Comparison of ENCODE assay signal across 14 cellular contexts in the genomic region with DNA sequence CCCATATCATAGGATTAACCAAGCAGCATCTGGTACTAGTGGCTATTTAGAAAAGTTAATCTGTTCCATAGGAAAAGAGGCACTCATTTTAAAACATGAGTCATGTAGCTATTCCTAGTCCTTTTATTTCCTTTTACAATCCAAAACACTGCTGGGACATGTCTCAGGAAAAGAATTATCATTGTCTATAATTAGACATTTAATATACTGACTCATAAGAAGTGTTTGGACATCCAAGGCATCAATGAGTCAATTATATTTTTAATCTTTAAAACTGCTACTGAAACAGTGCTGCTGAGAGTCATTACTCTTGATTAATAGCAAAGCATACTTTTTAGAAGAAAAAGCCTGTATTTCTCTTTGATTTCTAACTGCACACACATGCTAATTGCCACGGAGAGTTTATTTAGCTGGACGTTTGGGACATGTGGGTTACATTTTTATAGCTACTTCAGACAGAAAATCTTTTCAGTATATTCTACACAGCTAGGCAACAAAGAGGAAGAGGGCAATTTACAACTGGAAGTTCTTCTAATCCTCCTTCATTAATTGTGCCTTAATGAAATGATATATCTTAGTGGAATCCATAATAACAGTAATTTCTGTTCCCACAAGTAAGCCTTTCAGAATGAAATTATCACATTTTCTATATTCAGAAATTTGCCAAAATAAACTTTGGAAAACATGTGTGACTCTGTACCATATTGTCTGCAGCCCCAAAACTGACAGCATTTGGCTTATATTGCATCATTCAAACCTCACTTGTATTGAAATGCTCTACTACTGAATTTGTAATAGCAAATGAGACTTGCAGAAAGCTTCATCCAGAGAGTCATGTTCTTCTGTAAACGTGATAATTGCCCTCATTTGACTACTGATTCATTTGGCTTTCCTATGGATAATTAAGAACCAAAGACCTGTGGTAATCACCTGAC.
A peak's percentile ranks its signal among the peaks of the same experiment; 100 is the strongest.
DNase-seq lines count a peak whose midpoint lies in the region; ATAC-seq, FAIRE-seq and TF ChIP-seq lines count a peak whose summit lies in the region.
"Had no signal": no experiment of that assay in that cellular context is flagged by ENCODE, and none has a peak within 500 bp of the region (broad histone marks: within the 10 kb centered on the region; RNA-seq: fewer than 3 reads in every experiment).

No MANE protein-coding gene starts in this region.

- no peak for TF ChIP-seq POLR2A in breast epithelium (IDR thresholded peaks at IDR 0.05)

- WGBS in aorta, 2 donors = 13 to 15% methylated on average over 3 of the region's 3 CpGs

- H3K27me3 ChIP-seq in breast epithelium = no peaks in the 10 kb centered on the region
- no peaks in the 10 kb centered on the region for H3K27me3 ChIP-seq in adipocyte (replicated peaks; ENCODE audit: control insufficient read depth, insufficient read depth, low read length)
- no peaks in the 10 kb centered on the region for H3K27me3 ChIP-seq in left ventricle myocardium inferior (ENCODE audit: low read depth)
- no peaks in the 10 kb centered on the region for H3K27me3 ChIP-seq in aorta (ENCODE audit: control insufficient read depth in 1 of 2, insufficient read depth in 2 of 2, low read length in 1 of 2)
- H3K27me3 ChIP-seq in CD4-positive, alpha-beta T cell (ENCODE audit: control insufficient read depth, insufficient read depth, low read length) = no peaks in the 10 kb centered on the region
- H3K27me3 ChIP-seq: colonic mucosa, SJSA1 had no signal

- POLR2A ChIA-PET in MCF 10A (lab: Yijun Ruan, JAX) = interaction anchor here (0.6 to 1.0 kb wide), 3 partner anchors 16 to 214 kb away, joined by 3 to 4 read pairs (median 3); no protein-coding TSS in a partner anchor
- POLR2A ChIA-PET in CD4-positive, alpha-beta T cell (lab: Charles Lee) = no interaction called here

- FAIRE-seq in HTR-8/SVneo (lab: Jason Lieb, UNC) = no peak
- FAIRE-seq: GM18507 had no signal

- no peak overlapping the region for H3K27ac ChIP-seq in breast epithelium
- H3K27ac ChIP-seq in left ventricle myocardium inferior (replicated peaks) = peak overlapping the region; percentile 23
- H3K27ac ChIP-seq in aorta (ENCODE audit: low read depth in 1 of 2, low read length in 2 of 2) = no peak overlapping the region
- H3K27ac ChIP-seq in CD4-positive, alpha-beta T cell (ENCODE audit: low read depth, low read length) = no peak overlapping the region
- H3K27ac ChIP-seq: colonic mucosa, SJSA1 had no signal

- H3K4me1 Mint-ChIP-seq in MCF 10A (ENCODE audit: insufficient read depth, unreplicated experiment) = peaks cover 6% of the 10 kb centered on the region
- no peaks in the 10 kb centered on the region for H3K4me1 Mint-ChIP-seq in CD4-positive, alpha-beta T cell (ENCODE audit: low read depth)

- H3K27ac Mint-ChIP-seq in MCF 10A (ENCODE audit: low read depth, unreplicated experiment) = peak overlapping the region; percentile 54
- H3K27ac Mint-ChIP-seq in CD4-positive, alpha-beta T cell = no peak overlapping the region

- no peaks in the 10 kb centered on the region for H3K9me3 Mint-ChIP-seq in MCF 10A (ENCODE audit: unreplicated experiment)
- peaks cover 14% of the 10 kb centered on the region for H3K9me3 Mint-ChIP-seq in CD4-positive, alpha-beta T cell

- DNase-seq in MCF 10A (ENCODE audit: unreplicated experiment) (peak; percentile 75), breast epithelium (ENCODE audit: low spot score in 2 of 2) (no peak), adipocyte (ENCODE audit: low read depth) (peak; percentile 54), left ventricle myocardium inferior (no peak), aorta (no peak), HTR-8/SVneo (ENCODE audit: insufficient read length, low spot score) (no peak)
- no peak for DNase-seq in CD4-positive, alpha-beta T cell
- DNase-seq: activated CD4-positive, alpha-beta T cell treated with anti-CD3 and anti-CD28 coated beads for 4 hours; activated effector memory CD4-positive, alpha-beta T cell treated with Interleukin-2 at 50 U/mL for 16 hours; colonic mucosa; EL had no signal

- no peak overlapping the region for H3K4me3 Mint-ChIP-seq in MCF 10A (ENCODE audit: unreplicated experiment)
- no peak overlapping the region for H3K4me3 Mint-ChIP-seq in CD4-positive, alpha-beta T cell

- intact Hi-C loops in MCF 10A (cut with micrococcal nuclease) = no loop called here
- intact Hi-C loops in breast epithelium (cut with DNase I; ENCODE audit: low total_unique reads) = no loop called here
- intact Hi-C loops in left ventricle myocardium inferior (cut with micrococcal nuclease) = no loop called here
- intact Hi-C loops in aorta (cut with DNase I) = no loop called here
- intact Hi-C loops in CD4-positive, alpha-beta T cell (cut with DNase I, micrococcal nuclease) = no loop called here

- ATAC-seq in aorta (ENCODE audit: low FRiP score) = peak; percentile 33
- no peak for ATAC-seq in CD4-positive, alpha-beta T cell (ENCODE audit: poor library complexity)
- no peak for ATAC-seq in GM19395 (IDR thresholded peaks at IDR 0.05; ENCODE audit: unreplicated experiment)

- H3K4me1 ChIP-seq in breast epithelium (no peaks in the 10 kb centered on the region), adipocyte (ENCODE audit: control insufficient read depth, insufficient read depth, low read length) (peaks cover 16% of the 10 kb centered on the region), left ventricle myocardium inferior (peaks cover 7% of the 10 kb centered on the region), aorta (ENCODE audit: control insufficient read depth in 1 of 2, insufficient read depth in 2 of 2, low read length in 2 of 2) (no peaks in the 10 kb centered on the region)
- H3K4me1 ChIP-seq: colonic mucosa, SJSA1 had no signal

- CTCF ChIA-PET in MCF 10A (lab: Yijun Ruan, JAX) = no interaction called here
- CTCF ChIA-PET in CD4-positive, alpha-beta T cell (lab: Charles Lee) = no interaction called here

- H3K36me3 Mint-ChIP-seq in MCF 10A (ENCODE audit: insufficient read depth, unreplicated experiment) = no peaks in the 10 kb centered on the region
- H3K36me3 Mint-ChIP-seq in CD4-positive, alpha-beta T cell (ENCODE audit: low read depth) = no peaks in the 10 kb centered on the region

- TF ChIP-seq CTCF in MCF 10A (IDR thresholded peaks at IDR 0.05; ENCODE audit: unreplicated experiment) (no peak), breast epithelium (IDR thresholded peaks at IDR 0.05) (no peak), left ventricle myocardium inferior (IDR thresholded peaks at IDR 0.05; ENCODE audit: borderline replicate concordance) (no peak)
- no peak for TF ChIP-seq CTCF in CD4-positive, alpha-beta T cell (IDR thresholded peaks at IDR 0.05)

- no TSS peak for BruUV-seq in MCF 10A (replicated peaks; lab: Mats Ljungman, UMichigan)

- no peak overlapping the region for H3K4me3 ChIP-seq in breast epithelium
- H3K4me3 ChIP-seq in adipocyte (ENCODE audit: low read length) = peak overlapping the region; percentile 13
- H3K4me3 ChIP-seq in left ventricle myocardium inferior = no peak overlapping the region
- no peak overlapping the region for H3K4me3 ChIP-seq in aorta (ENCODE audit: low read length in 2 of 2)
- H3K4me3 ChIP-seq: colonic mucosa, SJSA1 had no signal

- no peaks in the 10 kb centered on the region for H3K9me3 ChIP-seq in breast epithelium
- H3K9me3 ChIP-seq in adipocyte (ENCODE audit: control insufficient read depth, low read length) = no peaks in the 10 kb centered on the region
- H3K9me3 ChIP-seq in left ventricle myocardium inferior (replicated peaks) = peaks cover 2% of the 10 kb centered on the region
- H3K9me3 ChIP-seq in aorta (ENCODE audit: control insufficient read depth, low read length) = no peaks in the 10 kb centered on the region
- no peaks in the 10 kb centered on the region for H3K9me3 ChIP-seq in CD4-positive, alpha-beta T cell (ENCODE audit: control insufficient read depth, low read length)
- H3K9me3 ChIP-seq: colonic mucosa, SJSA1 had no signal

- no peak overlapping the region for H3K9ac ChIP-seq in adipocyte (ENCODE audit: low read length)

- H3K36me3 ChIP-seq in breast epithelium (no peaks in the 10 kb centered on the region), adipocyte (ENCODE audit: control insufficient read depth, insufficient read depth, low read length, severe bottlenecking) (no peaks in the 10 kb centered on the region), left ventricle myocardium inferior (no peaks in the 10 kb centered on the region), aorta (ENCODE audit: control insufficient read depth in 1 of 2, insufficient read depth in 2 of 2, low read length in 1 of 2) (no peaks in the 10 kb centered on the region)
- H3K36me3 ChIP-seq: colonic mucosa, SJSA1 had no signal

- no peaks in the 10 kb centered on the region for H3K27me3 Mint-ChIP-seq in MCF 10A (ENCODE audit: insufficient read depth, unreplicated experiment)
- H3K27me3 Mint-ChIP-seq in CD4-positive, alpha-beta T cell = no peaks in the 10 kb centered on the region

Comparison
In these comparisons a context has a peak if more than half of its experiments do, and no peak if none do; other contexts are left out.
1. DNase-seq: peak in MCF 10A (single experiment) and adipocyte (single experiment); none in breast epithelium (0 of 2), left ventricle myocardium inferior (single experiment), aorta (0 of 2), CD4-positive, alpha-beta T cell (0 of 10) and HTR-8/SVneo (single experiment).